In genomic region chr4:176778063-176778462, GRCh38 we compare ENCODE assay signal across 1 cellular context.
TF ChIP-seq lines count a peak whose summit lies in the region.

No MANE protein-coding gene starts in this region.

TF ChIP-seq in SK-N-SH, 30 proteins besides CTCF, POLR2A, EP300 and RAD21:
- no peak for TF ChIP-seq NRF1 (IDR thresholded peaks at IDR 0.05; ENCODE audit: low read depth, low read length)
- TF ChIP-seq JUND (IDR thresholded peaks at IDR 0.05): 0 out of 2 replicates have a peak, but pooled peaks have one; percentile 18
- no peak for TF ChIP-seq FOXM1 (IDR thresholded peaks at IDR 0.05; ENCODE audit: low read depth)
- no peak for TF ChIP-seq YY1 (IDR thresholded peaks at IDR 0.05; ENCODE audit: low read depth)
- no peak for TF ChIP-seq REST (IDR thresholded peaks at IDR 0.05; ENCODE audit: low read depth, low read length)
- TF ChIP-seq MXI1 (IDR thresholded peaks at IDR 0.05; ENCODE audit: low read depth, low read length): no peak
- TF ChIP-seq USF2 (IDR thresholded peaks at IDR 0.05; ENCODE audit: borderline replicate concordance, low read depth, low read length): no peak
- 0 out of 2 replicates have a peak, but pooled peaks have one; percentile 1 for TF ChIP-seq FOSL2 (IDR thresholded peaks at IDR 0.05; ENCODE audit: borderline replicate concordance, low read depth)
- no peak for TF ChIP-seq EZH2phosphoT487 (IDR thresholded peaks at IDR 0.05; ENCODE audit: borderline replicate concordance, low read depth)
- TF ChIP-seq RCOR1 (IDR thresholded peaks at IDR 0.05; ENCODE audit: low read length): no peak
